1 cellular context compared by ENCODE assay signal in genomic region chrX:71617742-71618141, GRCh38.
TF ChIP-seq lines count a peak whose summit lies in the region.

No MANE protein-coding gene starts in this region.

TF ChIP-seq in GM12891, 5 proteins besides CTCF, POLR2A, EP300 and RAD21:
- no peak for TF ChIP-seq POU2F2 (IDR thresholded peaks at IDR 0.05; ENCODE audit: low read depth, low read length)
- TF ChIP-seq SPI1 (IDR thresholded peaks at IDR 0.05; ENCODE audit: low read depth, low read length): no peak
- no peak for TF ChIP-seq POLR2AphosphoS5 (IDR thresholded peaks at IDR 0.05; ENCODE audit: low read depth, low read length)
- no peak for TF ChIP-seq TAF1 (IDR thresholded peaks at IDR 0.05; ENCODE audit: low read depth, low read length)
- no peak for TF ChIP-seq PAX5 (IDR thresholded peaks at IDR 0.05; ENCODE audit: insufficient read depth, low read length, severe bottlenecking)
